In genomic region chr12:111599459-111600295, GRCh38 we compare ENCODE assay signal across 8 cellular contexts. TPM values are rescaled to one million over a fixed set of nuclear protein-coding genes. Genes with fewer than 3 reads are reported as not detected.
DNase-seq lines count a peak whose midpoint lies in the region; ATAC-seq and TF ChIP-seq lines count a peak whose summit lies in the region.

No MANE protein-coding gene starts in this region.

- DNase-seq in DMS53 treated with DMSO at 0.1 percent for 48 hours (lab: John Stamatoyannopoulos, UW; ENCODE audit: unreplicated experiment) (peak; percentile 81), KG1 (lab: John Stamatoyannopoulos, UW) (peak; percentile 79), Peyer's patch (peak; percentile 86 to 93 (median 92)), fibroblast of lung (ENCODE audit: low read depth in 2 of 2) (peak; percentile 95 to 96), naive B cell (peak; percentile 90)
- peak; percentile 71 to 81 for DNase-seq in activated T-helper 1 cell treated with anti-CD3 and anti-CD28 coated beads, Interleukin-2, amount 50 U/mL, for 16 hours (ENCODE audit: low read depth in 1 of 2, low spot score in 1 of 2)
- peak; percentile 78 to 88 for DNase-seq in stimulated activated CD8-positive, alpha-beta memory T cell treated with anti-CD3 and anti-CD28 coated beads, Interleukin-7, amount 100 ng/mL, for 48 hours (ENCODE audit: extremely low read depth in 1 of 2, low read depth in 1 of 2)

- H3K36me3 ChIP-seq in Peyer's patch, result no peaks in the 10 kb centered on the region
- H3K36me3 ChIP-seq in fibroblast of lung (ENCODE audit: control insufficient read depth, insufficient read depth, low read length), result no peaks in the 10 kb centered on the region

- H3K9me3 ChIP-seq in Peyer's patch (no peaks in the 10 kb centered on the region), fibroblast of lung (ENCODE audit: control insufficient read depth, insufficient read depth, low read depth, low read length) (no peaks in the 10 kb centered on the region)

- no peaks in the 10 kb centered on the region for H3K27me3 ChIP-seq in Peyer's patch
- H3K27me3 ChIP-seq in fibroblast of lung (ENCODE audit: control insufficient read depth, insufficient read depth, low read length), result no peaks in the 10 kb centered on the region

- peak overlapping the region; percentile 98 for H3K9ac ChIP-seq in fibroblast of lung (ENCODE audit: insufficient read depth, low read length)

- peak overlapping the region; percentile 90 for H3K4me2 ChIP-seq in fibroblast of lung (ENCODE audit: extremely low read depth, insufficient read depth, low read length)

- H3K36me3 Mint-ChIP-seq in naive B cell, result peaks cover 0 to 2% of the 10 kb centered on the region in 2 donors

- ATAC-seq in GM21723 (IDR thresholded peaks at IDR 0.05; ENCODE audit: unreplicated experiment) (peak; percentile 67), naive B cell (ENCODE audit: low read depth in 2 of 2) (peak; percentile 79 to 81)

- peak overlapping the region; percentile 85 to 93 (median 88) for H3K4me3 Mint-ChIP-seq in naive B cell

- peak; percentile 60 to 69 for TF ChIP-seq POLR2A in Peyer's patch (IDR thresholded peaks at IDR 0.05)

- peaks cover 6% of the 10 kb centered on the region for H4K20me1 ChIP-seq in fibroblast of lung (ENCODE audit: control insufficient read depth, extremely low read depth, insufficient read depth, low read length)

- H3K4me3 ChIP-seq in Peyer's patch (peak overlapping the region; percentile 70 to 100 (median 90)), fibroblast of lung (replicated peaks in 1 of 4; ENCODE audit: control extremely low read depth in 1 of 4, insufficient read depth in 1 of 4, low read depth in 3 of 4, low read length in 4 of 4) (peak overlapping the region; percentile 72 to 95 (median 86))

- no peaks in the 10 kb centered on the region for H3K9me3 Mint-ChIP-seq in naive B cell

- H3K4me1 Mint-ChIP-seq in naive B cell, result peaks cover 19 to 38% (median 34%) of the 10 kb centered on the region in 3 donors

- peaks cover 0 to 32% (median 3%) of the 10 kb centered on the region in 4 donors for H3K4me1 ChIP-seq in Peyer's patch
- H3K4me1 ChIP-seq in fibroblast of lung (ENCODE audit: control insufficient read depth, extremely low read depth, insufficient read depth, low read length), result peaks cover 3% of the 10 kb centered on the region

- H3K27ac ChIP-seq in Peyer's patch (peak overlapping the region; percentile 93 to 100 (median 97)), fibroblast of lung (ENCODE audit: insufficient read depth, low read length) (peak overlapping the region; percentile 96)

- H2AFZ ChIP-seq in fibroblast of lung (ENCODE audit: low read length), result peak overlapping the region; percentile 71

- H3K27ac Mint-ChIP-seq in naive B cell, result peak overlapping the region; percentile 90 to 95 (median 92)

- TF ChIP-seq CTCF in Peyer's patch (IDR thresholded peaks at IDR 0.05), result no peak
- TF ChIP-seq CTCF in fibroblast of lung (conservative IDR thresholded peaks at IDR 0.05 in 1 of 2, IDR thresholded peaks at IDR 0.05 in 1 of 2; ENCODE audit: low read depth in 1 of 2, low read length in 2 of 2), result peak in 1 of 2 donors; percentile 13

- H3K27me3 Mint-ChIP-seq in naive B cell, result no peaks in the 10 kb centered on the region

- peaks cover 42% of the 10 kb centered on the region for H3K79me2 ChIP-seq in fibroblast of lung (ENCODE audit: control insufficient read depth, insufficient read depth, low read length)

RNA-seq across cellular contexts. Expression of gene ATXN2, which starts 0.6 kb away (rescaled TPM):
- 100 to 1,000 TPM in 1 of 4 donors, 10 to 100 TPM in 3; 35.9 to 111 (median 90.8) TPM for total RNA-seq in Peyer's patch
- 21.1 and 31.2 TPM in 2 replicates for total RNA-seq in fibroblast of lung
- 25.9 and 33.6 TPM in 2 replicates for polyA plus RNA-seq in fibroblast of lung
- polyA plus RNA-seq in fibroblast of lung (2012), result 44.8 and 46.4 TPM in 2 replicates
- polyA minus RNA-seq in fibroblast of lung (ENCODE audit: low replicate concordance), result 66.4 and 149 TPM in 2 replicates
- polyA plus RNA-seq in naive B cell (ENCODE audit: low read depth in 6 of 6), result 10 to 100 TPM; 12.0 to 38.0 (median 20.3) TPM

Comparison
In these comparisons a context has a peak if more than half of its experiments do, and no peak if none do; other contexts are left out.
1. Peak in every context shown above with its lines: DNase-seq, ATAC-seq, H3K4me3 ChIP-seq and H3K27ac ChIP-seq.